11 cellular contexts compared by ENCODE assay signal in the genomic region with DNA sequence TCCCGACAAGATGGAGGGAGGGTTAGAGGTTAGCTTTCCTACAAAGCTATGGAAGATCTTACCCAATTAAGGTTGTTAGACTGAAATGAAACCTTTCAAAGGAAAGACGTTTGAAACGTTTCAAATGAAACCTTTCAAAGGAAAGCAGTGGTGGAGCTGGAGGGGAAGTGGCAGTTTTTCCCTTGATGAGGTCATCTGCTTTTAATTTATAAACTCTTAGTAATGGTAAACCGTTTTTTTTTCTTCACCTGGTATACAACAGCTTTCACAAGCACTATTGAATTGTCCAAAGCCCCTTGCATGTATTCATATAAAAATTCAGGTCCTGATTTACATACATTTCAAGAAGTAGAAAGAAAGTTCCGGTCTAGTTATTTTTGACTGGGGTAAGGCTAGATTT. TPM values are rescaled to one million over a fixed set of nuclear protein-coding genes. Genes with fewer than 3 reads are reported as not detected.
A peak's percentile ranks its signal among the peaks of the same experiment; 100 is the strongest.
DNase-seq lines count a peak whose midpoint lies in the region; ATAC-seq lines count a peak whose summit lies in the region.
"Had no signal": no experiment of that assay in that cellular context is flagged by ENCODE, and none has a peak within 500 bp of the region (broad histone marks: within the 10 kb centered on the region; RNA-seq: fewer than 3 reads in every experiment).

No MANE protein-coding gene starts in this region.

- H3K27me3 Mint-ChIP-seq in activated naive CD4-positive, alpha-beta T cell treated with anti-CD3 and anti-CD28 coated beads, Interleukin-2, amount 50 U/mL, for 24 hours, result no peaks in the 10 kb centered on the region
- H3K27me3 Mint-ChIP-seq in activated CD4-positive, alpha-beta memory T cell treated with anti-CD3 and anti-CD28 coated beads, Interleukin-2, amount 10 ng/mL, durations not matched to agents 7 days and 5 days, result peaks cover 2% of the 10 kb centered on the region
- no peaks in the 10 kb centered on the region for H3K27me3 Mint-ChIP-seq in stimulated activated naive B cell treated with anti-CD40 and anti-IgM and Interleukin-4, amounts not matched to agents 10 μg/mL and 1 μg/mL and 100 μg/mL, for 72 hours

- H3K36me3 Mint-ChIP-seq in activated naive CD4-positive, alpha-beta T cell treated with anti-CD3 and anti-CD28 coated beads, Interleukin-2, amount 50 U/mL, for 24 hours, result peaks cover 20% of the 10 kb centered on the region
- peaks cover 17% of the 10 kb centered on the region for H3K36me3 Mint-ChIP-seq in activated CD4-positive, alpha-beta memory T cell treated with anti-CD3 and anti-CD28 coated beads, Interleukin-2, amount 10 ng/mL, durations not matched to agents 7 days and 5 days (ENCODE audit: low read depth)
- peaks cover 23 to 26% of the 10 kb centered on the region in 2 donors for H3K36me3 Mint-ChIP-seq in stimulated activated naive B cell treated with anti-CD40 and anti-IgM and Interleukin-4, amounts not matched to agents 10 μg/mL and 1 μg/mL and 100 μg/mL, for 72 hours

- H3K4me3 ChIP-seq in Jurkat, Clone E6-1 (ENCODE audit: low read length), result no peak overlapping the region

- POLR2A ChIA-PET in activated CD4-positive, alpha-beta memory T cell treated with anti-CD3 and anti-CD28 coated beads, Interleukin-2, amount 10 ng/mL, durations not matched to agents 7 days and 5 days (lab: Charles Lee), result interaction anchor here (1.4 kb wide), 1 partner anchor 8 kb away, joined by 3 read pairs; no protein-coding TSS in a partner anchor

- H3K27ac Mint-ChIP-seq in activated naive CD4-positive, alpha-beta T cell treated with anti-CD3 and anti-CD28 coated beads, Interleukin-2, amount 50 U/mL, for 24 hours, result peak overlapping the region; percentile 31
- H3K27ac Mint-ChIP-seq in activated CD4-positive, alpha-beta memory T cell treated with anti-CD3 and anti-CD28 coated beads, Interleukin-2, amount 10 ng/mL, durations not matched to agents 7 days and 5 days, result peak overlapping the region; percentile 72
- H3K27ac Mint-ChIP-seq in stimulated activated naive B cell treated with anti-CD40 and anti-IgM and Interleukin-4, amounts not matched to agents 10 μg/mL and 1 μg/mL and 100 μg/mL, for 72 hours, result peak overlapping the region; percentile 75

- peaks cover 53% of the 10 kb centered on the region for H3K4me1 Mint-ChIP-seq in activated naive CD4-positive, alpha-beta T cell treated with anti-CD3 and anti-CD28 coated beads, Interleukin-2, amount 50 U/mL, for 24 hours
- peaks cover 63% of the 10 kb centered on the region for H3K4me1 Mint-ChIP-seq in activated CD4-positive, alpha-beta memory T cell treated with anti-CD3 and anti-CD28 coated beads, Interleukin-2, amount 10 ng/mL, durations not matched to agents 7 days and 5 days
- peaks cover 55 to 72% of the 10 kb centered on the region in 2 donors for H3K4me1 Mint-ChIP-seq in stimulated activated naive B cell treated with anti-CD40 and anti-IgM and Interleukin-4, amounts not matched to agents 10 μg/mL and 1 μg/mL and 100 μg/mL, for 72 hours

- peak; percentile 27 to 35 for ATAC-seq in stimulated activated naive B cell treated with anti-CD40 and anti-IgM and Interleukin-4, amounts not matched to agents 10 μg/mL and 1 μg/mL and 100 μg/mL, for 72 hours (replicated peaks)
- no peak for ATAC-seq in HG03175 (IDR thresholded peaks at IDR 0.05; ENCODE audit: unreplicated experiment)
- no peak for ATAC-seq in left colon

- CTCF ChIA-PET in activated CD4-positive, alpha-beta memory T cell treated with anti-CD3 and anti-CD28 coated beads, Interleukin-2, amount 10 ng/mL, durations not matched to agents 7 days and 5 days (lab: Charles Lee), result no interaction called here

- intact Hi-C loops in left colon (cut with DNase I, micrococcal nuclease), result no loop called here

- peak overlapping the region; percentile 31 for H3K4me3 Mint-ChIP-seq in activated naive CD4-positive, alpha-beta T cell treated with anti-CD3 and anti-CD28 coated beads, Interleukin-2, amount 50 U/mL, for 24 hours
- no peak overlapping the region for H3K4me3 Mint-ChIP-seq in activated CD4-positive, alpha-beta memory T cell treated with anti-CD3 and anti-CD28 coated beads, Interleukin-2, amount 10 ng/mL, durations not matched to agents 7 days and 5 days
- H3K4me3 Mint-ChIP-seq in stimulated activated naive B cell treated with anti-CD40 and anti-IgM and Interleukin-4, amounts not matched to agents 10 μg/mL and 1 μg/mL and 100 μg/mL, for 72 hours, result peak overlapping the region; percentile 54 to 62

- H3K9me3 Mint-ChIP-seq in activated naive CD4-positive, alpha-beta T cell treated with anti-CD3 and anti-CD28 coated beads, Interleukin-2, amount 50 U/mL, for 24 hours, result no peaks in the 10 kb centered on the region
- H3K9me3 Mint-ChIP-seq in activated CD4-positive, alpha-beta memory T cell treated with anti-CD3 and anti-CD28 coated beads, Interleukin-2, amount 10 ng/mL, durations not matched to agents 7 days and 5 days, result no peaks in the 10 kb centered on the region
- H3K9me3 Mint-ChIP-seq in stimulated activated naive B cell treated with anti-CD40 and anti-IgM and Interleukin-4, amounts not matched to agents 10 μg/mL and 1 μg/mL and 100 μg/mL, for 72 hours, result no peaks in the 10 kb centered on the region

- no peak for DNase-seq in activated naive CD4-positive, alpha-beta T cell (lab: John Stamatoyannopoulos, UW)
- peak; percentile 68 for DNase-seq in Jurkat, Clone E6-1 (ENCODE audit: low read depth, low spot score)
- DNase-seq in activated CD4-positive, alpha-beta memory T cell treated with anti-CD3 and anti-CD28 coated beads, Interleukin-2, amount 10 ng/mL, durations not matched to agents 7 days and 5 days, result no peak
- no peak for DNase-seq in stimulated activated naive B cell treated with anti-CD40 and anti-IgM and Interleukin-4, amounts not matched to agents 10 μg/mL and 1 μg/mL and 100 μg/mL, for 72 hours
- no peak for DNase-seq in left colon
- no peak for DNase-seq in NK-92 treated with Interleukin-12 subunit alpha and Interleukin-12 subunit beta, amount 100 ng/mL, for 24 hours (lab: John Stamatoyannopoulos, UW)
- DNase-seq: NCI-H1417, occipital lobe, substantia nigra had no signal

RNA-seq across cellular contexts. Expression of a gene that starts 7.4 kb away (rescaled TPM):
- polyA plus RNA-seq in Jurkat, Clone E6-1 (2012; ENCODE audit: insufficient read depth, insufficient read length), result 23.8 TPM
- 10 to 100 TPM; 35.3 to 37.7 TPM for total RNA-seq in activated CD4-positive, alpha-beta memory T cell treated with anti-CD3 and anti-CD28 coated beads, Interleukin-2, amount 10 ng/mL, durations not matched to agents 7 days and 5 days
- total RNA-seq in left colon, result 1 to 10 TPM; 1.8 to 2.6 TPM

Comparison
In these comparisons a context has a peak if more than half of its experiments do, and no peak if none do; other contexts are left out.
1. ATAC-seq: peak in stimulated activated naive B cell treated with anti-CD40 and anti-IgM and Interleukin-4, amounts not matched to agents 10 μg/mL and 1 μg/mL and 100 μg/mL, for 72 hours (2 of 2); none in HG03175 (single experiment) and left colon (single experiment).
2. RNA of a gene that starts 7.4 kb away (total RNA-seq): 35.3 to 37.7 TPM in activated CD4-positive, alpha-beta memory T cell treated with anti-CD3 and anti-CD28 coated beads, Interleukin-2, amount 10 ng/mL, durations not matched to agents 7 days and 5 days; 1.8 to 2.6 TPM in left colon; every median in the first group is over 10 times any median in the second.
3. Peak in every context shown above with its lines, with median percentiles within 50 percentile points of each other: H3K27ac Mint-ChIP-seq.